ENCODE assay signal across 18 cellular contexts in genomic region chr18:13621886-13622619, GRCh38.
A peak's percentile ranks its signal among the peaks of the same experiment; 100 is the strongest.
DNase-seq lines count a peak whose midpoint lies in the region; ATAC-seq, FAIRE-seq and TF ChIP-seq lines count a peak whose summit lies in the region.
"Had no signal": no experiment of that assay in that cellular context is flagged by ENCODE, and none has a peak within 500 bp of the region (broad histone marks: within the 10 kb centered on the region; RNA-seq: fewer than 3 reads in every experiment).

No MANE protein-coding gene starts in this region.

- RAD21 ChIA-PET in GM12878 (lab: Charles Lee; ENCODE audit: unreplicated experiment): interaction anchor here (1.5 kb wide), 1 partner anchor 62 kb away, joined by 5 read pairs; no protein-coding TSS in a partner anchor

- no peak overlapping the region for H3K9ac ChIP-seq in GM12878 (ENCODE audit: control insufficient read depth, insufficient read depth, low read length)

- no TSS peak for BruUV-seq in GM12878 (replicated peaks; lab: Mats Ljungman, UMichigan)

- FAIRE-seq in GM12878 (lab: Jason Lieb, UNC): no peak
- FAIRE-seq: D721Med had no signal

- 81% methylated on average over 18 of the region's 19 CpGs for WGBS in GM12878 (ENCODE audit: insufficient coverage, insufficient replicate concordance, low lambda C conversion rate, missing lambda C conversion rate)

- no peak overlapping the region for H3K4me2 ChIP-seq in GM12878 (ENCODE audit: control insufficient read depth, insufficient read depth)

- peak; percentile 38 for DNase-seq in Ammon's horn (ENCODE audit: low spot score)
- DNase-seq in DMS79 treated with DMSO at 0.1 percent for 48 hours (lab: John Stamatoyannopoulos, UW): peak; percentile 58
- no peak for DNase-seq in GM12878 (ENCODE audit: low read depth, low spot score)
- peak; percentile 47 for DNase-seq in medulla oblongata (ENCODE audit: extremely low spot score)
- DNase-seq in 8988T: no peak
- no peak for DNase-seq in NCI-H226
- no peak for DNase-seq in stimulated activated CD4-positive, alpha-beta T cell treated with anti-CD3 and anti-CD28 coated beads, Interleukin-2, amount 100 ng/mL, for 24 hours
- DNase-seq: ACHN, EL, HCEC 1CT, NCI-H1048, NCI-H2107, NCI-H69, SHP77 treated with DMSO at 0.1 percent for 48 hours had no signal

- in situ Hi-C loops in GM12878 (cut with MboI): no loop called here

- H3K36me3 ChIP-seq in GM12878 (ENCODE audit: control insufficient read depth in 2 of 2, insufficient read depth in 2 of 2, low read length in 1 of 2): no peaks in the 10 kb centered on the region; a peak in 2 of 4 replicates

- H3K9me3 ChIP-seq in GM12878 (replicated peaks; ENCODE audit: control insufficient read depth, insufficient read depth, low read length): no peaks in the 10 kb centered on the region

- no peaks in the 10 kb centered on the region; the same call in none of the 2 replicates for H3K79me2 ChIP-seq in GM12878 (ENCODE audit: control insufficient read depth, insufficient read depth, low read length)

- no peak for TF ChIP-seq CTCF in GM12878 (IDR thresholded peaks at IDR 0.05 in 2 of 3, conservative IDR thresholded peaks at IDR 0.05 in 1 of 3; ENCODE audit: control insufficient read depth in 2 of 3, extremely low read depth in 1 of 3, insufficient read depth in 1 of 3, low read depth in 3 of 3, low read length in 3 of 3)

- no peak overlapping the region for H2AFZ ChIP-seq in GM12878 (ENCODE audit: control insufficient read depth, low read depth, low read length)

- SMC1A ChIA-PET in GM12878 (lab: Charles Lee; ENCODE audit: uncharacterized antibody, unreplicated experiment): no interaction called here

- no peak for TF ChIP-seq EP300 in GM12878 (IDR thresholded peaks at IDR 0.05; ENCODE audit: borderline replicate concordance in 1 of 2, control insufficient read depth in 1 of 2, low read depth in 2 of 2, low read length in 2 of 2)

- POLR2A ChIA-PET in GM12878 (lab: Charles Lee): no interaction called here

- CTCF ChIA-PET in GM12878 (lab: Yijun Ruan, JAX): interaction anchor here (0.7 to 2.3 kb wide), 5 partner anchors 59 to 180 kb away, joined by 3 to 7 read pairs (median 3); no protein-coding TSS in a partner anchor

- H3K27ac ChIP-seq in GM12878 (ENCODE audit: control insufficient read depth, insufficient read depth): no peak overlapping the region

- ATAC-seq in GM12878: no peak
- ATAC-seq in HG03025 (IDR thresholded peaks at IDR 0.05; ENCODE audit: low FRiP score, unreplicated experiment): no peak
- ATAC-seq: CD8-positive, alpha-beta T cell; Panc1 had no signal

- 0 out of 2 replicates have a peak, but pooled peaks have one; percentile 16 for TF ChIP-seq POLR2A in GM12878 (IDR thresholded peaks at IDR 0.05; ENCODE audit: low read depth, low read length)

- H3K4me3 ChIP-seq in GM12878: no peak overlapping the region

- H3K27me3 ChIP-seq in GM12878 (replicated peaks in 1 of 2; ENCODE audit: control insufficient read depth in 2 of 2, insufficient read depth in 2 of 2, low read length in 1 of 2): no peaks in the 10 kb centered on the region

- intact Hi-C loops in GM12878 (cut with micrococcal nuclease; ENCODE audit: unreplicated experiment): no loop called here

- no peak for TF ChIP-seq RAD21 in GM12878 (IDR thresholded peaks at IDR 0.05; ENCODE audit: insufficient read depth, low read depth, low read length)

- H3K4me1 ChIP-seq in GM12878 (ENCODE audit: control insufficient read depth, insufficient read depth, low read length): peaks cover 2% of the 10 kb centered on the region

- H4K20me1 ChIP-seq in GM12878 (ENCODE audit: control insufficient read depth, insufficient read depth): no peaks in the 10 kb centered on the region

TF ChIP-seq in GM12878, 131 proteins besides CTCF, POLR2A, EP300 and RAD21:
- TF ChIP-seq ZNF207 (IDR thresholded peaks at IDR 0.05; ENCODE audit: borderline replicate concordance) (no peak), ZNF217 (IDR thresholded peaks at IDR 0.05) (no peak), LARP7 (IDR thresholded peaks at IDR 0.05) (no peak)

Comparison
In these comparisons a context has a peak if more than half of its experiments do, and no peak if none do; other contexts are left out.
1. DNase-seq: peak in Ammon's horn (single experiment), DMS79 treated with DMSO at 0.1 percent for 48 hours (single experiment) and medulla oblongata (single experiment); none in GM12878 (single experiment), 8988T (single experiment), NCI-H226 (single experiment) and stimulated activated CD4-positive, alpha-beta T cell treated with anti-CD3 and anti-CD28 coated beads, Interleukin-2, amount 100 ng/mL, for 24 hours (0 of 2).